ENCODE assay signal across 8 cellular contexts in the genomic region with DNA sequence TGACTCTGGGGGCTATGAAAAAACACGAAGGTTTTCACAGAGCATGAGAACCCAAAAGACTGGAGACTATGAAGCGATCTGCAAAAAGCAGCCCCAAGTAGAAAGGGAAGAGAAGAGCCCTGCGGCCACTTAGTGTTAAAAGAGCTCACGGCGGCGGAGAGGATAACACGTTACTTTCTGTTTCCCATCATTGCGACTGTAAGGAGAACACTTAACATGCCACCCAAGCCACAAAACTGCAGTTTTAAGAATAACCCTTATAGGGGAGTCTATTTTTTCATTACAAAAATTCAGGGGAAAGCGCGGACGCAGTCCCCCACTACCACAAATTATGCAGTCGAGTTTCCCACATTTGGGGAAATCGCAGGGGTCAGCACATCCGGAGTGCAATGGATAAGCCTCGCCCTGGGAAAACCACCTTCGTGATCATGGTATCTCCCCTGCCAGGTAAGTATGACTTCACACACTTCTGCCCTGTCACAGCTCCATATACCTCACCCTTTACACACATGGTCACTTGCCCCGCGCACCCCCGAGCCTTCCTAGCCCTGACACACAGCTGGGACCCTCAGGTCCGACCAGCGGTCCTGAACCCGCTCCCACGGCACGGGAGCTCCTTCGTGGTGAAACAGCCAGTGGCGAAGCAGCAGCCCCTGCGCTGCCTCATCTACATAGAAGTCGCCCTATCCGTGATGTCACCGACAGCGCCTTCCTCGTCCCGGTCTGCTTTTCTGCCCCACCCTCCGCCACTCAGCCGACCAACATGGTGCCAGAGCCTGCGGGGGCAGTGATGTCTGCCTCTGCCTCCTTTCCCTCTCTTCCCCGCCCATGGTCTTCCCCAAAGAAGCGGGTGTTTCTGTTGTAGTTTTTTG.
DNase-seq lines count a peak whose midpoint lies in the region; ATAC-seq lines count a peak whose summit lies in the region.
"Not testable (repeated sequence)": the region's sequence is repeated elsewhere in the genome, so short reads cannot be mapped to it uniquely, and the experiment has no call there.

No MANE protein-coding gene starts in this region.

- peak overlapping the region; percentile 91 for H3K27ac Mint-ChIP-seq in activated CD4-positive, alpha-beta memory T cell treated with anti-CD3 and anti-CD28 coated beads, Interleukin-2, amount 10 ng/mL, durations not matched to agents 7 days and 5 days

- peak; percentile 68 for DNase-seq in COLO668 (lab: John Stamatoyannopoulos, UW; ENCODE audit: unreplicated experiment)
- peak; percentile 81 for DNase-seq in NCI-H774 (lab: John Stamatoyannopoulos, UW)
- peak; percentile 82 for DNase-seq in activated CD4-positive, alpha-beta memory T cell treated with anti-CD3 and anti-CD28 coated beads, Interleukin-2, amount 10 ng/mL, durations not matched to agents 7 days and 5 days
- peak; percentile 48 for DNase-seq in effector CD4-positive, alpha-beta T cell
- peak; percentile 64 to 71 for DNase-seq in lung microvascular endothelial cell (ENCODE audit: low read depth in 2 of 2)
- peak; percentile 52 to 57 (median 55) for DNase-seq in stimulated activated CD4-positive, alpha-beta T cell treated with anti-CD3 and anti-CD28 coated beads, TNF-alpha, amount 100 ng/mL, for 48 hours (ENCODE audit: low read depth in 3 of 3)

- POLR2A ChIA-PET in activated CD4-positive, alpha-beta memory T cell treated with anti-CD3 and anti-CD28 coated beads, Interleukin-2, amount 10 ng/mL, durations not matched to agents 7 days and 5 days (lab: Charles Lee), result interaction anchor here (0.6 to 1.9 kb wide), 14 partner anchors 22 to 958 kb away, joined by 3 to 20 read pairs (median 4); a partner anchor contains a TSS

- peak overlapping the region; percentile 78 for H3K4me3 Mint-ChIP-seq in activated CD4-positive, alpha-beta memory T cell treated with anti-CD3 and anti-CD28 coated beads, Interleukin-2, amount 10 ng/mL, durations not matched to agents 7 days and 5 days

- not testable (repeated sequence) for H3K36me3 Mint-ChIP-seq in activated CD4-positive, alpha-beta memory T cell treated with anti-CD3 and anti-CD28 coated beads, Interleukin-2, amount 10 ng/mL, durations not matched to agents 7 days and 5 days (ENCODE audit: low read depth)

- not testable (repeated sequence) for H3K27me3 Mint-ChIP-seq in activated CD4-positive, alpha-beta memory T cell treated with anti-CD3 and anti-CD28 coated beads, Interleukin-2, amount 10 ng/mL, durations not matched to agents 7 days and 5 days

- not testable (repeated sequence) for H3K9me3 Mint-ChIP-seq in activated CD4-positive, alpha-beta memory T cell treated with anti-CD3 and anti-CD28 coated beads, Interleukin-2, amount 10 ng/mL, durations not matched to agents 7 days and 5 days

- H3K4me1 Mint-ChIP-seq in activated CD4-positive, alpha-beta memory T cell treated with anti-CD3 and anti-CD28 coated beads, Interleukin-2, amount 10 ng/mL, durations not matched to agents 7 days and 5 days, result not testable (repeated sequence)

- CTCF ChIA-PET in activated CD4-positive, alpha-beta memory T cell treated with anti-CD3 and anti-CD28 coated beads, Interleukin-2, amount 10 ng/mL, durations not matched to agents 7 days and 5 days (lab: Charles Lee), result not testable (repeated sequence)

- ATAC-seq in GM19467 (IDR thresholded peaks at IDR 0.05; ENCODE audit: unreplicated experiment), result peak; percentile 62
- peak; percentile 44 for ATAC-seq in HG03558 (IDR thresholded peaks at IDR 0.05; ENCODE audit: extremely low read depth, unreplicated experiment)

Comparison
In these comparisons a context has a peak if more than half of its experiments do, and no peak if none do; other contexts are left out.
1. Peak in every context shown above with its lines: DNase-seq and ATAC-seq.